In the genomic region with DNA sequence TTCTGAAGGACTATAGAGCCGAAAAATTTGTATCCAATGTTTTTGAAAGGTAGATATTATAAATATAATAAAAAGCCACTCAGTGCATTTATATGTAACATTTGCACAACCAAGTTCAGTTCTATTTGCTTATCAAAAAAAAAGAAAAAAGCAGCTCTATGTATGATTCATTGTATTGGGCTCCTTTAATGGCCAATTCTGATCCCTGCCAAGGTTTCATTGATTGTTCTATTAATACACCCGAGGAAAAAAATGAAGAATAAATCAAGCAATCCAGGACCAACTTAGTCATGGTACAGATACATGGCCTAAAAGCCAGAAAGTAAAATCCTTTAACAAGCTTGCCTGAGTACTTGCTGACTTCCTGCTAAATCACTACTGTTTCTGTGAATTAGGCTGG, we compare ENCODE assay signal across 15 cellular contexts.
A peak's percentile ranks its signal among the peaks of the same experiment; 100 is the strongest.
DNase-seq lines count a peak whose midpoint lies in the region; ATAC-seq and TF ChIP-seq lines count a peak whose summit lies in the region.
"Had no signal": no experiment of that assay in that cellular context is flagged by ENCODE, and none has a peak within 500 bp of the region (broad histone marks: within the 10 kb centered on the region; RNA-seq: fewer than 3 reads in every experiment).

No MANE protein-coding gene starts in this region.

- TF ChIP-seq POLR2A in body of pancreas (IDR thresholded peaks at IDR 0.05): no peak

- peak; percentile 92 for ATAC-seq in body of pancreas
- ATAC-seq: A549 had no signal

- no peaks in the 10 kb centered on the region for H3K27me3 ChIP-seq in body of pancreas
- H3K27me3 ChIP-seq in right atrium auricular region: no peaks in the 10 kb centered on the region

- H3K27ac ChIP-seq in body of pancreas: peak overlapping the region in 1 of 4 donors; percentile 44
- no peak overlapping the region for H3K27ac ChIP-seq in right atrium auricular region
- H3K27ac ChIP-seq: A549, C4-2B had no signal

- TF ChIP-seq CTCF in LNCaP clone FGC (IDR thresholded peaks at IDR 0.05; ENCODE audit: control insufficient read depth, extremely low read depth, insufficient read depth) (no peak), body of pancreas (IDR thresholded peaks at IDR 0.05) (no peak), right atrium auricular region (IDR thresholded peaks at IDR 0.05) (no peak)

- H3K4me3 ChIP-seq in LNCaP clone FGC (ENCODE audit: low read depth, low read length): no peak overlapping the region
- no peak overlapping the region for H3K4me3 ChIP-seq in body of pancreas
- H3K4me3 ChIP-seq in right atrium auricular region: no peak overlapping the region
- H3K4me3 ChIP-seq: A549, HAP-1 had no signal

- H3K4me1 ChIP-seq in body of pancreas: peaks cover 20% of the 10 kb centered on the region
- H3K4me1 ChIP-seq in right atrium auricular region: no peaks in the 10 kb centered on the region
- H3K4me1 ChIP-seq: A549, Caco-2, HAP-1 had no signal

- intact Hi-C loops in body of pancreas (cut with DNase I) (no loop called here), head of caudate nucleus (cut with DNase I) (no loop called here)

- no peaks in the 10 kb centered on the region for H3K9me3 ChIP-seq in body of pancreas
- H3K9me3 ChIP-seq in right atrium auricular region: no peaks in the 10 kb centered on the region
- H3K9me3 ChIP-seq: A549, Caco-2, HAP-1 had no signal

- WGBS in body of pancreas, 2 donors: 11 to 20% methylated on average over 2 of the region's 2 CpGs

- H3K36me3 ChIP-seq in body of pancreas (replicated peaks in 1 of 2; ENCODE audit: insufficient read depth in 1 of 2, low read depth in 2 of 2): no peaks in the 10 kb centered on the region
- no peaks in the 10 kb centered on the region for H3K36me3 ChIP-seq in right atrium auricular region
- H3K36me3 ChIP-seq: HAP-1 had no signal

- DNase-seq in LNCaP clone FGC (ENCODE audit: low read depth): peak; percentile 8
- peak; percentile 55 for DNase-seq in NCI-H146 (lab: John Stamatoyannopoulos, UW)
- peak in 2 of 4 donors; percentile 30 to 47 for DNase-seq in body of pancreas
- DNase-seq in mucosa of gallbladder (ENCODE audit: low spot score): peak; percentile 17
- DNase-seq in stimulated activated CD4-positive, alpha-beta T cell treated with anti-CD3 and anti-CD28 coated beads, Interleukin-2, amount 100 ng/mL, for 48 hours: no peak
- no peak for DNase-seq in right atrium auricular region (ENCODE audit: low spot score)
- no peak for DNase-seq in head of caudate nucleus
- no peak for DNase-seq in activated CD4-positive, alpha-beta T cell treated with anti-CD3 and anti-CD28 coated beads for 48 hours
- DNase-seq: AML-193; Caco-2; CD4-positive, alpha-beta T cell; IMR-90 had no signal

Comparison
In these comparisons a context has a peak if more than half of its experiments do, and no peak if none do; other contexts are left out.
1. DNase-seq: peak in LNCaP clone FGC (single experiment), NCI-H146 (single experiment) and mucosa of gallbladder (single experiment); none in stimulated activated CD4-positive, alpha-beta T cell treated with anti-CD3 and anti-CD28 coated beads, Interleukin-2, amount 100 ng/mL, for 48 hours (0 of 2), right atrium auricular region (single experiment), head of caudate nucleus (0 of 42) and activated CD4-positive, alpha-beta T cell treated with anti-CD3 and anti-CD28 coated beads for 48 hours (single experiment).